In the genomic region with DNA sequence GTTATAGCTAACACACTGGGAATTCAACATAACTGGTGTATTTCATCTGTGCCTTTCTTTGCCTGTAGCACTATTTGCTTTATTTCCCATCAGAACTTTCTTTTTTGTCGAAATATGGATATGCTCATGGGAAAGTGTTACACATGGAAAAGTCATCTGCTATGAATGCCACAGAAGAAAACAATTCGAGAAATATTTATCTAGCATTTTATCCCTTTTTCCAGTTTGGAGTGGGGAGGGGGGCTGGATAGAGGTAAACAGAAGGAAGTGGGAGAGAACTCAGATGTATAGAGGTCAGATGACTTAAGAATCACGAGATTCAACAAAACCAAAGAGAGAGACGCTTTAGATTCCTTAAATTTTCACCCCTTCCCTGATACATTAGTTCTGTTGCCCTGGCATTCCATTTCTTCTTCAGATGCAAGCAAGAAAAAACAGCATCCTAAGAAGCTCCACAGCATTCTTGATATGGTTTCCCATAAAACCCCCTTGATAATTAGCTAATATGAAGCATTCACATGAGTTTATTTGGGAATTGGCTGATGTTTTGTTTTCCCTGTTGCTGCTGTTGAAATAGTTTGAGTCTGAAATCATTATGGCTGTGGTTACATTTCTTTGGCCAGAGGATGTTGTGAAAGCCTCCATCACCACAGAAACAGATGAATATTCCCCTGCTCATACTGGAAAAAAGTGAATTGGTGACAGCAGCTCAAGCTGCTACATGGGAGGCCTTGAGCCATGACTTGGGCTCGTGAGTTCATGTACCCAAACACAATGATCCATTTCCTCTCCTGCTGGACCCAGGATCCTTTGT, we compare ENCODE assay signal across 12 cellular contexts.
DNase-seq lines count a peak whose midpoint lies in the region; ATAC-seq and TF ChIP-seq lines count a peak whose summit lies in the region.
"Had no signal": no experiment of that assay in that cellular context is flagged by ENCODE, and none has a peak within 500 bp of the region (broad histone marks: within the 10 kb centered on the region; RNA-seq: fewer than 3 reads in every experiment).

No MANE protein-coding gene starts in this region.

- ATAC-seq in GM21786 (IDR thresholded peaks at IDR 0.05; ENCODE audit: unreplicated experiment): no peak

- H3K4me3 ChIP-seq in epithelial cell of proximal tubule (ENCODE audit: low read depth, low read length): no peak overlapping the region

- H3K27ac Mint-ChIP-seq in CD14-positive monocyte: peak overlapping the region in 4 of 7 donors; percentile 6 to 72 (median 17)
- H3K27ac Mint-ChIP-seq in osteocyte (ENCODE audit: unreplicated experiment): peak overlapping the region; percentile 97
- H3K27ac Mint-ChIP-seq: dendritic cell treated with granulocyte-macrophage colony-stimulating factor and Interleukin-4, amounts not matched to agents 40 ng/mL and 50 ng/mL, for 4 days had no signal

- H3K9me3 Mint-ChIP-seq in CD14-positive monocyte (peaks cover 0 to 6% (median 0%) of the 10 kb centered on the region in 7 donors), osteocyte (ENCODE audit: unreplicated experiment) (no peaks in the 10 kb centered on the region)
- H3K9me3 Mint-ChIP-seq: dendritic cell treated with granulocyte-macrophage colony-stimulating factor and Interleukin-4, amounts not matched to agents 40 ng/mL and 50 ng/mL, for 4 days; nephron had no signal

- DNase-seq in CD14-positive monocyte (ENCODE audit: low spot score) (no peak), RPMI7951 (ENCODE audit: low read depth) (peak; percentile 88), epithelial cell of proximal tubule (ENCODE audit: low read depth) (peak; percentile 74), osteocyte (ENCODE audit: extremely low spot score, unreplicated experiment) (no peak), NCI-H2081 treated with DMSO at 0.1 percent for 48 hours (lab: John Stamatoyannopoulos, UW) (no peak), COLO829 (ENCODE audit: low spot score) (no peak)
- no peak for DNase-seq in activated naive CD4-positive, alpha-beta T cell treated with anti-CD3 and anti-CD28 coated beads, Interleukin-2, amount 50 U/mL, for 16 hours
- DNase-seq: activated CD4-positive, alpha-beta T cell treated with anti-CD3 and anti-CD28 coated beads, Interleukin-2, amount 50 U/mL, for 48 hours; NCI-H2171 treated with DMSO at 0.1 percent for 48 hours had no signal

- no peak for TF ChIP-seq CTCF in CD14-positive monocyte (IDR thresholded peaks at IDR 0.05)
- no peak for TF ChIP-seq CTCF in epithelial cell of proximal tubule (conservative IDR thresholded peaks at IDR 0.05; ENCODE audit: low read depth, low read length)
- TF ChIP-seq CTCF in osteocyte (IDR thresholded peaks at IDR 0.05): no peak

- H3K4me3 Mint-ChIP-seq in CD14-positive monocyte (peak overlapping the region in 1 of 2 donors; percentile 16), osteocyte (ENCODE audit: unreplicated experiment) (peak overlapping the region; percentile 41)
- H3K4me3 Mint-ChIP-seq: dendritic cell treated with granulocyte-macrophage colony-stimulating factor and Interleukin-4, amounts not matched to agents 40 ng/mL and 50 ng/mL, for 4 days; nephron had no signal

- intact Hi-C loops in CD14-positive monocyte (cut with micrococcal nuclease): no loop called here

- peaks cover 26% of the 10 kb centered on the region for H3K4me1 Mint-ChIP-seq in CD14-positive monocyte
- H3K4me1 Mint-ChIP-seq in osteocyte (ENCODE audit: unreplicated experiment): peaks cover 74% of the 10 kb centered on the region

- peaks cover 0 to 3% (median under 1%) of the 10 kb centered on the region in 3 donors for H3K27me3 Mint-ChIP-seq in CD14-positive monocyte (ENCODE audit: low read depth in 3 of 3)
- H3K27me3 Mint-ChIP-seq in osteocyte (ENCODE audit: unreplicated experiment): no peaks in the 10 kb centered on the region
- H3K27me3 Mint-ChIP-seq: dendritic cell treated with granulocyte-macrophage colony-stimulating factor and Interleukin-4, amounts not matched to agents 40 ng/mL and 50 ng/mL, for 4 days had no signal

- H3K36me3 Mint-ChIP-seq in CD14-positive monocyte (no peaks in the 10 kb centered on the region), osteocyte (ENCODE audit: unreplicated experiment) (no peaks in the 10 kb centered on the region)

Comparison
In these comparisons a context has a peak if more than half of its experiments do, and no peak if none do; other contexts are left out.
1. DNase-seq: peak in RPMI7951 (single experiment) and epithelial cell of proximal tubule (single experiment); none in CD14-positive monocyte (single experiment), osteocyte (single experiment), NCI-H2081 treated with DMSO at 0.1 percent for 48 hours (single experiment), COLO829 (single experiment) and activated naive CD4-positive, alpha-beta T cell treated with anti-CD3 and anti-CD28 coated beads, Interleukin-2, amount 50 U/mL, for 16 hours (single experiment).